In the genomic region with DNA sequence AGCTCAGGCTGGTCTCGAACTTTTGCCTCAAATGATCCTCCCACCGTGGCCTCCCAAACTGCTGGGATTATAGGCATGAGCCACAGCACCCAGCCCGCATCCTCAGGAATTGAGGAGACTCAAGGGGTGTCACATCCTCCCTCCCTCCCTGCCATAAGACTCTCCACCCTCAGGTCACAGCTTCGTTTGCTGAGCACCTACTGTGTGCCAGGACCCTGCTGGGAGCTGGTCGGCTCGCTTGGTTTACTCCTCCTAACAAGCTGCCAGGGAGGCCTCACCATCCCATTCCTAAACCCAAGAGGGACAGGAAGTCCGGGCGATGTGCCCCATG, we compare ENCODE assay signal across 1 cellular context.
TF ChIP-seq lines count a peak whose summit lies in the region.

No MANE protein-coding gene starts in this region.

TF ChIP-seq in H1, 55 proteins besides CTCF, POLR2A, EP300 and RAD21:
- TF ChIP-seq SP4 (IDR thresholded peaks at IDR 0.05; ENCODE audit: low read length) = no peak
- peak; percentile 27; the same call in 1 of the 2 replicates for TF ChIP-seq POLR2AphosphoS5 (IDR thresholded peaks at IDR 0.05; ENCODE audit: low read depth, low read length)
- no peak for TF ChIP-seq SUZ12 (IDR thresholded peaks at IDR 0.05; ENCODE audit: low read length)
- TF ChIP-seq NANOG (IDR thresholded peaks at IDR 0.05; ENCODE audit: insufficient read depth, low read depth, low read length, poor library complexity, severe bottlenecking) = no peak
- TF ChIP-seq CREB1 (IDR thresholded peaks at IDR 0.05) = no peak
